Comparison of ENCODE assay signal across 9 cellular contexts in the genomic region with DNA sequence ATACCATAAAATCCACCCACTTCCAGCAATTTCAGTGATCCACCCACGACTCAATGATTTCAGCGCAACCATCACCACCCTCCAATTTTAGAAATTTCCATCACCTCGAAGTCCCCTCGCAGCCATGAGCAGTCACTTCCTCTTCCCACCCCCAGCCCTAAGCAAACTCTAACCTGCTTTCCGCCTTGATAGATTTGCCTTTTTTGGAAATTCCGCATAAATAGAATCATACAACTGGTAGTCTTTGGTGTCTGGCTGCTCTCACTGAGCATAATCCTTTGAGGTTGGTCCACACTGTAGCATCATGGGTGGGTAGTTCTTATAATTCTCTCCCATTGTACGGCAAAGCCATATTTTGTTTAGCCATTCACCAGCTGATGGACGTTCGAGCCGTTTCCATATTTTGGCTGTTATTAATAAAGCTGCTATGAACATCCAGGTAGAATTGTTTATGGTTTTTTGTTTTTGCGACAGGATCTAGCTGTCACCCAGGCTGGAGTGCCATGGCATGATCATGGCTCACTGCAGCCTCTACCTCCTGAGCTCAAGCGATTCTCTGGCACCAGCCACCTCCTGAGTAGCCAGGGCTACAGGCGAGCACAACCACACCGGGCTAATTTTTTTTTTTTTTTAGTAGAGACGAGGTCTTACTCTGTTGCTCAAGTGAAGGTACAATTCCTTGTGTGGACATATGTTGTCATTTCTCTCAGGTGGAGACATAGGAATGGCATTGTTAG. TPM values are rescaled to one million over a fixed set of nuclear protein-coding genes. Genes with fewer than 3 reads are reported as not detected.
DNase-seq lines count a peak whose midpoint lies in the region; ATAC-seq and TF ChIP-seq lines count a peak whose summit lies in the region.
"Had no signal": no experiment of that assay in that cellular context is flagged by ENCODE, and none has a peak within 500 bp of the region (broad histone marks: within the 10 kb centered on the region; RNA-seq: fewer than 3 reads in every experiment).

No MANE protein-coding gene starts in this region.

- H3K9me2 ChIP-seq in MM.1S (replicated peaks; ENCODE audit: insufficient read depth, low read length): no peaks in the 10 kb centered on the region

- DNase-seq in RWPE1 (ENCODE audit: low spot score) (no peak), middle frontal gyrus (ENCODE audit: extremely low spot score, low spot score) (no peak), occipital lobe (lab: John Stamatoyannopoulos, UW) (no peak), MM.1S (no peak)
- DNase-seq in activated naive CD4-positive, alpha-beta T cell treated with anti-CD3 and anti-CD28 coated beads, Interleukin-2, amount 50 U/mL, for 16 hours: peak; percentile 67
- peak; percentile 39 for DNase-seq in stimulated activated CD8-positive, alpha-beta memory T cell treated with anti-CD3 and anti-CD28 coated beads, Interleukin-12 subunit alpha, Interleukin-12 subunit beta, amount 100 ng/mL, for 4 hours (ENCODE audit: low read depth)

- peaks cover 8% of the 10 kb centered on the region for H3F3A ChIP-seq in MM.1S (ENCODE audit: insufficient read depth, low read length)

- H3K9me3 ChIP-seq in MM.1S (replicated peaks; ENCODE audit: insufficient read depth, low read length): no peaks in the 10 kb centered on the region

- H3K27ac ChIP-seq in RWPE1: peak overlapping the region; percentile 71
- no peak overlapping the region for H3K27ac ChIP-seq in MM.1S (ENCODE audit: low read length)
- H3K27ac ChIP-seq: epithelial cell of prostate had no signal

- no peaks in the 10 kb centered on the region for H3K4me1 ChIP-seq in MM.1S (ENCODE audit: low read length)

- H2AFZ ChIP-seq in MM.1S (ENCODE audit: low read length): no peak overlapping the region

- H3K79me2 ChIP-seq in MM.1S (ENCODE audit: low read length): no peaks in the 10 kb centered on the region

- CTCF ChIA-PET in RWPE1 (lab: Yijun Ruan, JAX): no interaction called here

- H4K20me1 ChIP-seq in MM.1S (ENCODE audit: insufficient read depth, low read length): no peaks in the 10 kb centered on the region

- H3K27me3 ChIP-seq in MM.1S (replicated peaks; ENCODE audit: insufficient read depth, low read length): peaks cover 20% of the 10 kb centered on the region

- no peak overlapping the region for H3K4me2 ChIP-seq in MM.1S (ENCODE audit: low read depth, low read length)

- peak; percentile 47 for ATAC-seq in GM18511 (IDR thresholded peaks at IDR 0.05; ENCODE audit: unreplicated experiment)
- no peak for ATAC-seq in GM19455 (IDR thresholded peaks at IDR 0.05; ENCODE audit: unreplicated experiment)

- no peak for TF ChIP-seq CTCF in RWPE1 (conservative IDR thresholded peaks at IDR 0.05; ENCODE audit: low read depth)
- TF ChIP-seq CTCF in MM.1S (IDR thresholded peaks at IDR 0.05; ENCODE audit: low read length): no peak

- no peaks in the 10 kb centered on the region for H3K36me3 ChIP-seq in MM.1S (replicated peaks; ENCODE audit: insufficient read depth, low read length)

- no peak overlapping the region for H3K4me3 ChIP-seq in MM.1S (ENCODE audit: low read length)

- POLR2A ChIA-PET in RWPE1 (lab: Yijun Ruan, JAX; ENCODE audit: low non-redundant PET): no interaction called here

- no peak overlapping the region for H3K9ac ChIP-seq in MM.1S (ENCODE audit: low read length)

RNA-seq across cellular contexts. Expression of a gene that starts 16.0 kb away (rescaled TPM):
- total RNA-seq in occipital lobe: 13.1 TPM

RNA-seq across cellular contexts. Expression of a gene that starts 36.0 kb away (rescaled TPM):
- not detected for total RNA-seq in occipital lobe

RNA-seq across cellular contexts. Expression of a gene that starts 58.2 kb away (rescaled TPM):
- total RNA-seq in occipital lobe: 17.5 TPM

RNA-seq across cellular contexts. Expression of a gene that starts 58.4 kb away (rescaled TPM):
- 11.7 TPM for total RNA-seq in occipital lobe

Comparison
In these comparisons a context has a peak if more than half of its experiments do, and no peak if none do; other contexts are left out.
1. DNase-seq: peak in activated naive CD4-positive, alpha-beta T cell treated with anti-CD3 and anti-CD28 coated beads, Interleukin-2, amount 50 U/mL, for 16 hours (single experiment) and stimulated activated CD8-positive, alpha-beta memory T cell treated with anti-CD3 and anti-CD28 coated beads, Interleukin-12 subunit alpha, Interleukin-12 subunit beta, amount 100 ng/mL, for 4 hours (single experiment); none in RWPE1 (single experiment), middle frontal gyrus (single experiment), occipital lobe (single experiment) and MM.1S (single experiment).